22 cellular contexts compared by ENCODE assay signal in the genomic region with DNA sequence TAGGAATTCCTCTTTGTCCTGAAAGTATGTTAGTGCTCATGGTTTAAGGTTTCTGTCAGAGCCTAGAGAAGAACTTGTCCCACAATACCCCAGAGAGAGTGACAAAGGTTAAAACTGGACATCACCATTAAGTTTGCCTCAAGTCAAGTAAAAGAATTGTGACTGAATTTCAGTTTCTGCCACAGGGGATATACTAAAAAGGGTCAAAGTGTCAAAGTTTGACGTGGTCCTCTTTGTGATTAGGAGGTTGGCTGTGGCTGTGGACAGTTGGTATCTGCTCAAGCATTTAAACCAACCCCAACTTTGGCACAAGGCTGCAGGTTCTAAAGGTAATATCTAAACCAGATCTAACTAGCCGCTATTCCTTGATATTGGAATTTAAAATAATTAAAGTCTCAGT.
"Had no signal": no experiment of that assay in that cellular context is flagged by ENCODE, and none has a peak within 500 bp of the region (broad histone marks: within the 10 kb centered on the region; RNA-seq: fewer than 3 reads in every experiment).

No MANE protein-coding gene starts in this region.

- DNase-seq: activated CD4-positive, alpha-beta T cell treated with anti-CD3 and anti-CD28 coated beads, Interleukin-2, amount 50 U/mL, for 1 hour; activated CD8-positive, alpha-beta memory T cell treated with anti-CD3 and anti-CD28 coated beads, Interleukin-2, amount 50 U/mL, for 4 hours; activated naive CD4-positive, alpha-beta T cell treated with anti-CD3 and anti-CD28 coated beads, Interleukin-2, amount 10 ng/mL, durations not matched to agents 7 days and 5 days; activated naive CD8-positive, alpha-beta T cell treated with anti-CD3 and anti-CD28 coated beads, Interleukin-2, amount 50 U/mL, for 24 hours; activated T-cell treated with anti-CD3 and anti-CD28 coated beads, Interleukin-2, amount 50 U/mL, for 4 hours; anterior cingulate cortex; brain microvascular endothelial cell; central memory CD4-positive, alpha-beta T cell; colonic mucosa; foreskin keratinocyte; left cardiac atrium; naive thymus-derived CD8-positive, alpha-beta T cell; stimulated activated CD4-positive, alpha-beta T cell treated with anti-CD3 and anti-CD28 coated beads, Interleukin-12 subunit alpha, Interleukin-12 subunit beta, amount 100 ng/mL, for 4 hours; stimulated activated CD4-positive, alpha-beta T cell treated with anti-CD3 and anti-CD28 coated beads, Interleukin-1b, Interleukin-23, amount 100 ng/mL, for 48 hours; stimulated activated CD8-positive, alpha-beta memory T cell treated with anti-CD3 and anti-CD28 coated beads, Interleukin-4, amount 100 ng/mL, for 48 hours; stimulated activated naive CD4-positive, alpha-beta T cell treated with Interleukin-2 at 50 U/mL for 16 hours; substantia nigra; tibial artery; uterus had no signal

- H3K27ac Mint-ChIP-seq: activated naive CD4-positive, alpha-beta T cell treated with anti-CD3 and anti-CD28 coated beads, Interleukin-2, amount 10 ng/mL, durations not matched to agents 7 days and 5 days; activated naive CD8-positive, alpha-beta T cell treated with anti-CD3 and anti-CD28 coated beads, Interleukin-2, amount 50 U/mL, for 24 hours; naive thymus-derived CD8-positive, alpha-beta T cell had no signal

- H3K9me3 ChIP-seq: colonic mucosa, prostate gland, right atrium auricular region, tibial artery, uterus had no signal

- H3K27ac ChIP-seq: brain microvascular endothelial cell, colonic mucosa, foreskin keratinocyte, hepatocyte, prostate gland, right atrium auricular region, tibial artery, uterus had no signal

- H3K4me2 ChIP-seq: hepatocyte had no signal

- H2AFZ ChIP-seq: hepatocyte had no signal

- H3K4me1 ChIP-seq: colonic mucosa, foreskin keratinocyte, prostate gland, right atrium auricular region, tibial artery, uterus had no signal

- H3K4me1 Mint-ChIP-seq: activated naive CD4-positive, alpha-beta T cell treated with anti-CD3 and anti-CD28 coated beads, Interleukin-2, amount 10 ng/mL, durations not matched to agents 7 days and 5 days; activated naive CD8-positive, alpha-beta T cell treated with anti-CD3 and anti-CD28 coated beads, Interleukin-2, amount 50 U/mL, for 24 hours had no signal

- H3K4me3 ChIP-seq: colonic mucosa, hepatocyte, prostate gland, right atrium auricular region, tibial artery, uterus had no signal

- H3K36me3 Mint-ChIP-seq: activated naive CD4-positive, alpha-beta T cell treated with anti-CD3 and anti-CD28 coated beads, Interleukin-2, amount 10 ng/mL, durations not matched to agents 7 days and 5 days had no signal

- H3K36me3 ChIP-seq: brain microvascular endothelial cell, colonic mucosa, prostate gland, right atrium auricular region, tibial artery, uterus had no signal

- H3K27me3 ChIP-seq: brain microvascular endothelial cell, colonic mucosa, right atrium auricular region, tibial artery, uterus had no signal

- ATAC-seq: activated naive CD8-positive, alpha-beta T cell treated with anti-CD3 and anti-CD28 coated beads, Interleukin-2, amount 50 U/mL, for 24 hours; activated T-cell treated with anti-CD3 and anti-CD28 coated beads, Interleukin-2, amount 50 U/mL, for 4 hours; foreskin keratinocyte; left cardiac atrium; naive thymus-derived CD8-positive, alpha-beta T cell had no signal

- H3K9me3 Mint-ChIP-seq: activated naive CD4-positive, alpha-beta T cell treated with anti-CD3 and anti-CD28 coated beads, Interleukin-2, amount 10 ng/mL, durations not matched to agents 7 days and 5 days; activated T-cell treated with anti-CD3 and anti-CD28 coated beads, Interleukin-2, amount 50 U/mL, for 4 hours had no signal

- H3K4me3 Mint-ChIP-seq: activated naive CD4-positive, alpha-beta T cell treated with anti-CD3 and anti-CD28 coated beads, Interleukin-2, amount 10 ng/mL, durations not matched to agents 7 days and 5 days; activated naive CD8-positive, alpha-beta T cell treated with anti-CD3 and anti-CD28 coated beads, Interleukin-2, amount 50 U/mL, for 24 hours; activated T-cell treated with anti-CD3 and anti-CD28 coated beads, Interleukin-2, amount 50 U/mL, for 4 hours; naive thymus-derived CD8-positive, alpha-beta T cell had no signal
